ENCODE assay signal across 11 cellular contexts in genomic region chr18:58865009-58865345, GRCh38. TPM values are rescaled to one million over a fixed set of nuclear protein-coding genes. Genes with fewer than 3 reads are reported as not detected.
DNase-seq lines count a peak whose midpoint lies in the region; ATAC-seq, FAIRE-seq and TF ChIP-seq lines count a peak whose summit lies in the region.
"Had no signal": no experiment of that assay in that cellular context is flagged by ENCODE, and none has a peak within 500 bp of the region (broad histone marks: within the 10 kb centered on the region; RNA-seq: fewer than 3 reads in every experiment).

No MANE protein-coding gene starts in this region.

- H3K27me3 Mint-ChIP-seq in endodermal cell (ENCODE audit: insufficient read depth), result no peaks in the 10 kb centered on the region
- H3K27me3 Mint-ChIP-seq in natural killer cell treated with Interleukin-12 subunit alpha and Interleukin-12 subunit beta and Interleukin-15 and Interleukin-18, amount 100 ng/mL, for 72 hours, result peaks cover 25 to 39% of the 10 kb centered on the region in 2 donors

- peak overlapping the region; percentile 96 for H3K27ac Mint-ChIP-seq in endodermal cell
- H3K27ac Mint-ChIP-seq in natural killer cell treated with Interleukin-12 subunit alpha and Interleukin-12 subunit beta and Interleukin-15 and Interleukin-18, amount 100 ng/mL, for 72 hours, result peak overlapping the region in 1 of 2 donors; percentile 42

- H3K36me3 Mint-ChIP-seq in endodermal cell (ENCODE audit: low read depth), result peaks cover 37% of the 10 kb centered on the region
- peaks cover 18% of the 10 kb centered on the region for H3K36me3 Mint-ChIP-seq in natural killer cell treated with Interleukin-12 subunit alpha and Interleukin-12 subunit beta and Interleukin-15 and Interleukin-18, amount 100 ng/mL, for 72 hours

- H3K9me2 ChIP-seq in Karpas-422 (replicated peaks; ENCODE audit: insufficient read depth, low read length), result no peaks in the 10 kb centered on the region

- H3K4me3 ChIP-seq in A549 (no peak overlapping the region), Karpas-422 (ENCODE audit: low read length) (peak overlapping the region; percentile 49; the same call in 1 of the 2 replicates), endodermal cell (ENCODE audit: low read length) (peak overlapping the region; percentile 89)
- H3K4me3 ChIP-seq: body of pancreas had no signal

- TF ChIP-seq CTCF in A549 (IDR thresholded peaks at IDR 0.05) (no peak), endodermal cell (conservative IDR thresholded peaks at IDR 0.05) (no peak)

- H3K4me3 Mint-ChIP-seq in endodermal cell, result peak overlapping the region; percentile 78
- peak overlapping the region; percentile 48 for H3K4me3 Mint-ChIP-seq in natural killer cell treated with Interleukin-12 subunit alpha and Interleukin-12 subunit beta and Interleukin-15 and Interleukin-18, amount 100 ng/mL, for 72 hours

- FAIRE-seq in A549 (lab: Jason Lieb, UNC), result no peak
- FAIRE-seq: H54 had no signal

- peaks cover 8% of the 10 kb centered on the region for H3K9me3 Mint-ChIP-seq in endodermal cell
- H3K9me3 Mint-ChIP-seq in natural killer cell treated with Interleukin-12 subunit alpha and Interleukin-12 subunit beta and Interleukin-15 and Interleukin-18, amount 100 ng/mL, for 72 hours, result no peaks in the 10 kb centered on the region

- peaks cover 5% of the 10 kb centered on the region; the same call in 1 of the 2 replicates for H3K79me2 ChIP-seq in Karpas-422 (ENCODE audit: low read length)

- H3K4me2 ChIP-seq in A549 (peak overlapping the region; percentile 84), Karpas-422 (ENCODE audit: low read depth, low read length, poor library complexity, severe bottlenecking) (peak overlapping the region; percentile 52)

- no peak for TF ChIP-seq RAD21 in A549 (conservative IDR thresholded peaks at IDR 0.05 in 1 of 2, IDR thresholded peaks at IDR 0.05 in 1 of 2)

- no peak for TF ChIP-seq EP300 in A549 (IDR thresholded peaks at IDR 0.05)

- ATAC-seq in A549, result no peak
- ATAC-seq in natural killer cell treated with Interleukin-12 subunit alpha and Interleukin-12 subunit beta and Interleukin-15 and Interleukin-18, amount 100 ng/mL, for 72 hours, result no peak
- ATAC-seq: body of pancreas had no signal

- DNase-seq in A549 (ENCODE audit: low read depth in 1 of 2, low spot score in 1 of 2) (no peak), Karpas-422 (no peak), endodermal cell (no peak), SW480 (ENCODE audit: low spot score) (no peak), H4 (ENCODE audit: low spot score) (no peak), HK-2 (ENCODE audit: unreplicated experiment) (no peak), AG08395 (ENCODE audit: low spot score) (no peak)
- no peak for DNase-seq in natural killer cell treated with Interleukin-12 subunit alpha and Interleukin-12 subunit beta and Interleukin-15 and Interleukin-18, amount 100 ng/mL, for 72 hours (ENCODE audit: low spot score)
- DNase-seq: MM.1S had no signal

- H4K20me1 ChIP-seq in Karpas-422 (ENCODE audit: insufficient read depth, low read depth, low read length), result no peaks in the 10 kb centered on the region

- WGBS in A549 (ENCODE audit: missing lambda C conversion rate), result 58% methylated on average over 1 of the region's 1 CpG
- no CpG with 5 or more reads among the region's 1 CpG for WGBS in endodermal cell (ENCODE audit: insufficient coverage in 1 of 2, insufficient read length in 1 of 2), 2 experiments

- H3K36me3 ChIP-seq in Karpas-422 (ENCODE audit: insufficient read depth, low read length), result peaks cover 25% of the 10 kb centered on the region
- peaks cover 51% of the 10 kb centered on the region for H3K36me3 ChIP-seq in endodermal cell (ENCODE audit: control insufficient read depth, insufficient read depth, low read length)

- 0 out of 2 replicates have a peak overlapping the region, but pooled peaks have one; percentile 78 for H3K9ac ChIP-seq in Karpas-422 (ENCODE audit: low read length)
- peak overlapping the region; percentile 90 for H3K9ac ChIP-seq in endodermal cell (ENCODE audit: extremely low read depth, low read length, poor library complexity, severe bottlenecking)

- CTCF ChIA-PET in A549 (lab: Yijun Ruan, JAX), result interaction anchor here (0.9 to 1.8 kb wide), 3 partner anchors 14 to 206 kb away, joined by 3 to 6 read pairs (median 5); no protein-coding TSS in a partner anchor

- H3K4me1 ChIP-seq in A549, result peaks cover 48% of the 10 kb centered on the region
- H3K4me1 ChIP-seq in Karpas-422 (ENCODE audit: low read length), result peaks cover 23% of the 10 kb centered on the region
- H3K4me1 ChIP-seq in endodermal cell (ENCODE audit: control insufficient read depth, insufficient read depth, low read length), result peaks cover 10% of the 10 kb centered on the region

- H3K4me1 Mint-ChIP-seq in endodermal cell, result peaks cover 68% of the 10 kb centered on the region
- peaks cover 4 to 7% of the 10 kb centered on the region in 2 donors for H3K4me1 Mint-ChIP-seq in natural killer cell treated with Interleukin-12 subunit alpha and Interleukin-12 subunit beta and Interleukin-15 and Interleukin-18, amount 100 ng/mL, for 72 hours (ENCODE audit: low read depth in 2 of 2)

- H3K27ac ChIP-seq in A549 (peak overlapping the region; percentile 99), Karpas-422 (ENCODE audit: low read length) (peak overlapping the region; percentile 50; the same call in 1 of the 2 replicates), endodermal cell (ENCODE audit: low read depth, low read length) (peak overlapping the region; percentile 98)

- H2AFZ ChIP-seq in Karpas-422 (ENCODE audit: low read length), result no peak overlapping the region

- POLR2A ChIA-PET in A549 (lab: Yijun Ruan, JAX), result interaction anchor here (1.7 to 2.6 kb wide), 2 partner anchors 76 to 80 kb away, joined by 7 to 14 read pairs; no protein-coding TSS in a partner anchor

- H3K9me3 ChIP-seq in A549, result no peaks in the 10 kb centered on the region
- no peaks in the 10 kb centered on the region for H3K9me3 ChIP-seq in Karpas-422 (ENCODE audit: low read length)
- H3K9me3 ChIP-seq in endodermal cell (ENCODE audit: control insufficient read depth, low read length), result peaks cover 12% of the 10 kb centered on the region
- H3K9me3 ChIP-seq: body of pancreas had no signal

- TF ChIP-seq POLR2A in A549 (IDR thresholded peaks at IDR 0.05; ENCODE audit: low read length), result no peak

- no peaks in the 10 kb centered on the region for H3K27me3 ChIP-seq in Karpas-422 (ENCODE audit: low read length)
- H3K27me3 ChIP-seq in endodermal cell (ENCODE audit: control insufficient read depth, insufficient read depth, low read length, poor library complexity, severe bottlenecking), result no peaks in the 10 kb centered on the region
- H3K27me3 ChIP-seq: body of pancreas had no signal

TF ChIP-seq in A549, 52 proteins besides CTCF, POLR2A, EP300 and RAD21:
- TF ChIP-seq SREBF2 (IDR thresholded peaks at IDR 0.05), result no peak
- no peak for TF ChIP-seq ELK1 (IDR thresholded peaks at IDR 0.05; ENCODE audit: low read depth, low read length)
- TF ChIP-seq TP53 (CRISPR knock-in tag; IDR thresholded peaks at IDR 0.05), result no peak
- no peak for TF ChIP-seq KDM1A (IDR thresholded peaks at IDR 0.05; ENCODE audit: low read depth)
- TF ChIP-seq RNF2 (IDR thresholded peaks at IDR 0.05; ENCODE audit: borderline replicate concordance, low read depth), result no peak
- TF ChIP-seq NFE2L2 (conservative IDR thresholded peaks at IDR 0.05; ENCODE audit: low read length), result no peak
- no peak for TF ChIP-seq HOXB5 (CRISPR knock-in tag; IDR thresholded peaks at IDR 0.05)
- no peak for TF ChIP-seq ZC3H11A (IDR thresholded peaks at IDR 0.05)
- TF ChIP-seq ZSCAN20 (CRISPR knock-in tag; IDR thresholded peaks at IDR 0.05), result no peak
- no peak for TF ChIP-seq FOSB (CRISPR knock-in tag; IDR thresholded peaks at IDR 0.05)
- no peak for TF ChIP-seq TFCP2L1 (CRISPR knock-in tag; IDR thresholded peaks at IDR 0.05)
- TF ChIP-seq MYC (IDR thresholded peaks at IDR 0.05; ENCODE audit: borderline replicate concordance, low read length), result no peak
- TF ChIP-seq EHF (CRISPR knock-in tag; IDR thresholded peaks at IDR 0.05), result no peak
- no peak for TF ChIP-seq NPAS2 (CRISPR knock-in tag; IDR thresholded peaks at IDR 0.05; ENCODE audit: borderline replicate concordance)

RNA-seq across cellular contexts. Expression of gene ZNF532, which starts 0.3 kb away (rescaled TPM):
- polyA plus RNA-seq in A549 (2011; rRNA removed), result 64.6 and 76.5 TPM in 2 replicates
- polyA plus RNA-seq in A549 (2012; cell fraction: cytosol; rRNA removed), result 26.3 and 28.2 TPM in 2 replicates
- 28.7 and 40.5 TPM in 2 replicates for polyA plus RNA-seq in A549 (2012; cell fraction: nucleus; rRNA removed)
- polyA plus RNA-seq in A549 (2017; fragmentation: RNase III; extraction: RNeasy Plus Mini Kit Qiagen cat#74134 plus additional on column Dnase treatment), result 26.8 to 31.4 TPM (median 27.1 TPM) in 3 replicates
- 141 and 157 TPM in 2 replicates for polyA minus RNA-seq in A549 (2011; rRNA and poly(A)+ RNA removed)
- total RNA-seq in Karpas-422 (2014; rRNA removed; shearing (Covaris generic); ENCODE audit: low replicate concordance), result 20.3 and 34.9 TPM in 2 replicates
- 100 to 1,000 TPM; 138 to 207 TPM for total RNA-seq in endodermal cell
- 164 TPM for polyA plus RNA-seq in endodermal cell (2013, experiment 1 of 2)
- 157 TPM for polyA plus RNA-seq in endodermal cell (2013, experiment 2 of 2)
- 10 to 100 TPM in 1 of 2 donors, 1 to 10 TPM in 1; 3.3 to 19.3 TPM for total RNA-seq in natural killer cell treated with Interleukin-12 subunit alpha and Interleukin-12 subunit beta and Interleukin-15 and Interleukin-18, amount 100 ng/mL, for 72 hours
- 57.8 and 75.1 TPM in 2 replicates for total RNA-seq in H4 (2014; rRNA removed; shearing (Covaris generic))
